ENCODE assay signal across 1 cellular context in the genomic region with DNA sequence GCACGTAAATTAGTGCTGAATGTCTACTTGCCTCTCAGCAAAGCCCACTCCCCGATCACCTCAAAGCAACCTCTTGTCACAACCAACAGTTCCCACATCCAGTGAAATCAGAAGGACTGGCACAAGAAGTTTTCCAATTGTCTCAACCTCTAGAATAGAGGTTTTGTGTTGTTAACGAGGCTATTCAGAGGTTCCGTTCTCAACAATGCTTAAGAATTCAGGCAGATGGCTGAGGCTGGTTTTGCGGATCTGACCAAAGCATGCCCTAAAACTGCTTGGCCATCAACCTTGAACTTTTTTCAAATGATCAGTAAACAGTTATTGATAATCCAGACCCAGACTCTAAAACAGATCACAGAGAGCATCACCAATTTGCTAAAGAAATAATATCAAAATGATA.
TF ChIP-seq lines count a peak whose summit lies in the region.

No MANE protein-coding gene starts in this region.

TF ChIP-seq in IMR-90, 13 proteins besides CTCF, POLR2A, EP300 and RAD21:
- TF ChIP-seq MXI1 (IDR thresholded peaks at IDR 0.05; ENCODE audit: borderline replicate concordance, low read depth, low read length) (no peak), SMC3 (IDR thresholded peaks at IDR 0.05; ENCODE audit: low read depth, low read length) (no peak), CHD1 (IDR thresholded peaks at IDR 0.05; ENCODE audit: low read depth, low read length) (no peak), RCOR1 (IDR thresholded peaks at IDR 0.05; ENCODE audit: insufficient replicate concordance, low read length) (no peak), CEBPB (IDR thresholded peaks at IDR 0.05; ENCODE audit: low read depth, low read length) (no peak), RFX5 (IDR thresholded peaks at IDR 0.05; ENCODE audit: low read depth, low read length) (no peak), NFE2L2 (IDR thresholded peaks at IDR 0.05; ENCODE audit: low read depth, low read length) (no peak), FOS (IDR thresholded peaks at IDR 0.05; ENCODE audit: low read depth, low read length) (no peak), MAFK (IDR thresholded peaks at IDR 0.05; ENCODE audit: low read depth, low read length) (no peak), MAZ (IDR thresholded peaks at IDR 0.05; ENCODE audit: borderline replicate concordance, low read depth, low read length) (no peak), BHLHE40 (IDR thresholded peaks at IDR 0.05; ENCODE audit: low read depth, low read length) (no peak)
- TF ChIP-seq, protein P1, sequence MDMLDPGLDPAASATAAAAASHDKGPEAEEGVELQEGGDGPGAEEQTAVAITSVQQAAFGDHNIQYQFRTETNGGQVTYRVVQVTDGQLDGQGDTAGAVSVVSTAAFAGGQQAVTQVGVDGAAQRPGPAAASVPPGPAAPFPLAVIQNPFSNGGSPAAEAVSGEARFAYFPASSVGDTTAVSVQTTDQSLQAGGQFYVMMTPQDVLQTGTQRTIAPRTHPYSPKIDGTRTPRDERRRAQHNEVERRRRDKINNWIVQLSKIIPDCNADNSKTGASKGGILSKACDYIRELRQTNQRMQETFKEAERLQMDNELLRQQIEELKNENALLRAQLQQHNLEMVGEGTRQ (IDR thresholded peaks at IDR 0.05; ENCODE audit: low read depth, low read length), result no peak
- TF ChIP-seq, protein P2, sequence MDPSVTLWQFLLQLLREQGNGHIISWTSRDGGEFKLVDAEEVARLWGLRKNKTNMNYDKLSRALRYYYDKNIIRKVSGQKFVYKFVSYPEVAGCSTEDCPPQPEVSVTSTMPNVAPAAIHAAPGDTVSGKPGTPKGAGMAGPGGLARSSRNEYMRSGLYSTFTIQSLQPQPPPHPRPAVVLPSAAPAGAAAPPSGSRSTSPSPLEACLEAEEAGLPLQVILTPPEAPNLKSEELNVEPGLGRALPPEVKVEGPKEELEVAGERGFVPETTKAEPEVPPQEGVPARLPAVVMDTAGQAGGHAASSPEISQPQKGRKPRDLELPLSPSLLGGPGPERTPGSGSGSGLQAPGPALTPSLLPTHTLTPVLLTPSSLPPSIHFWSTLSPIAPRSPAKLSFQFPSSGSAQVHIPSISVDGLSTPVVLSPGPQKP (IDR thresholded peaks at IDR 0.05; ENCODE audit: borderline replicate concordance, low read depth, low read length), result no peak
